ENCODE assay signal across 1 cellular context in the genomic region with DNA sequence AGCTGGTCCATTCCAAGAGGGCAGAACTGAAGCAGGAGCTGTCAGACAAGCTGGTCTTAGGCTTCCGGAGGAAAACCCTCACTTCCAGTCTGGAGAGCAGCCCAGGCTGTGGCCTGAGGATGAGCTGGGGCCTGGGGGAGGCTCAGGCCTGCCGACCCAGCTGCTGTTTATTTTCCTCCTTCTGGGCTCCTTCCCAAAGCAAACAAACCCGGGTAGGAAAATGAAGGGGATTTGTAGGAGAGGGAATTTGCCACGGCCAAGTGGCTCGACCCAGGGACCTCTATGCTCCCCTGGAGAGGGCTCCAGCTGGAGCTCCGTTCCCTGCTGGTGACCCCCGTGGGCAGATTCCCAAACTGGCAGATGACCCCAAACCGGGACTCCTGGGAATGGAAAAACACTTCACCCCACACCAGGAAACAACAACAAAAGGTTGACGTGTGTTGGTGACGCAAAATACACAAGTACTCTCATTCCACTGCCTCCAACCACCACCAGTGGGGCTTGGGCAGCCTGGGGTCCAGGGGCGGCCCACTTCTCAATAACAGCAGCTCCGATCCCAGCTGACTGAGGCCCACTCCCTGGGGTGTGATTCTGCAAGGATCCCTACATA.
TF ChIP-seq lines count a peak whose summit lies in the region.

No MANE protein-coding gene starts in this region.

TF ChIP-seq in HepG2, 621 proteins besides CTCF, POLR2A, EP300 and RAD21 (continued from another document and continues in another):
- TF ChIP-seq, protein P1, sequence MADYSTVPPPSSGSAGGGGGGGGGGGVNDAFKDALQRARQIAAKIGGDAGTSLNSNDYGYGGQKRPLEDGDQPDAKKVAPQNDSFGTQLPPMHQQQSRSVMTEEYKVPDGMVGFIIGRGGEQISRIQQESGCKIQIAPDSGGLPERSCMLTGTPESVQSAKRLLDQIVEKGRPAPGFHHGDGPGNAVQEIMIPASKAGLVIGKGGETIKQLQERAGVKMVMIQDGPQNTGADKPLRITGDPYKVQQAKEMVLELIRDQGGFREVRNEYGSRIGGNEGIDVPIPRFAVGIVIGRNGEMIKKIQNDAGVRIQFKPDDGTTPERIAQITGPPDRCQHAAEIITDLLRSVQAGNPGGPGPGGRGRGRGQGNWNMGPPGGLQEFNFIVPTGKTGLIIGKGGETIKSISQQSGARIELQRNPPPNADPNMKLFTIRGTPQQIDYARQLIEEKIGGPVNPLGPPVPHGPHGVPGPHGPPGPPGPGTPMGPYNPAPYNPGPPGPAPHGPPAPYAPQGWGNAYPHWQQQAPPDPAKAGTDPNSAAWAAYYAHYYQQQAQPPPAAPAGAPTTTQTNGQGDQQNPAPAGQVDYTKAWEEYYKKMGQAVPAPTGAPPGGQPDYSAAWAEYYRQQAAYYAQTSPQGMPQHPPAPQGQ (CRISPR knock-in tag; IDR thresholded peaks at IDR 0.05; ENCODE audit: borderline replicate concordance): no peak
- TF ChIP-seq KLF6 (CRISPR knock-in tag; IDR thresholded peaks at IDR 0.05) (peak; percentile 37; the same call in 1 of the 2 replicates), SIN3B (IDR thresholded peaks at IDR 0.05; ENCODE audit: low read length) (no peak), ZNF547 (CRISPR knock-in tag; IDR thresholded peaks at IDR 0.05) (peak; percentile 74; the same call in 1 of the 2 replicates), HNRNPL (IDR thresholded peaks at IDR 0.05; ENCODE audit: low read depth, low read length) (no peak), KMT2A (CRISPR knock-in tag; IDR thresholded peaks at IDR 0.05) (0 out of 2 replicates have a peak, but pooled peaks have one; percentile 64), NKX3-1 (CRISPR knock-in tag; IDR thresholded peaks at IDR 0.05) (peak; percentile 27; the same call in 1 of the 2 replicates), U2AF1 (optimal IDR thresholded peaks at IDR 0.05; ENCODE audit: low read depth, low read length) (no peak), RCOR2 (CRISPR knock-in tag; IDR thresholded peaks at IDR 0.05) (peak; percentile 69; the same call in 1 of the 2 replicates), SRSF1 (optimal IDR thresholded peaks at IDR 0.05; ENCODE audit: low read depth, low read length) (peak; percentile 66), RARA (CRISPR knock-in tag; IDR thresholded peaks at IDR 0.05) (peak; percentile 58), HNRNPH1 (optimal IDR thresholded peaks at IDR 0.05; ENCODE audit: low read depth, low read length) (no peak), HMG20A (CRISPR knock-in tag; IDR thresholded peaks at IDR 0.05; ENCODE audit: borderline replicate concordance) (peak; percentile 80), RBFOX2 (IDR thresholded peaks at IDR 0.05; ENCODE audit: low read depth, low read length) (no peak), MED8 (CRISPR knock-in tag; IDR thresholded peaks at IDR 0.05; ENCODE audit: insufficient replicate concordance) (peak; percentile 63), GABPB1 (CRISPR knock-in tag; IDR thresholded peaks at IDR 0.05) (0 out of 2 replicates have a peak, but pooled peaks have one; percentile 43), DDIT3 (CRISPR knock-in tag; IDR thresholded peaks at IDR 0.05) (no peak), MLXIP (CRISPR knock-in tag; IDR thresholded peaks at IDR 0.05; ENCODE audit: borderline replicate concordance) (no peak; the same call in none of the 2 replicates), HOXD1 (CRISPR knock-in tag; IDR thresholded peaks at IDR 0.05) (0 out of 2 replicates have a peak, but pooled peaks have one; percentile 39), LCORL (IDR thresholded peaks at IDR 0.05) (no peak), LCORL (CRISPR knock-in tag; IDR thresholded peaks at IDR 0.05) (peak; percentile 85; the same call in 1 of the 2 replicates), PPARG (CRISPR knock-in tag; conservative IDR thresholded peaks at IDR 0.05) (0 out of 2 replicates have a peak, but pooled peaks have one; percentile 35), ZFP41 (CRISPR knock-in tag; IDR thresholded peaks at IDR 0.05; ENCODE audit: borderline replicate concordance) (0 out of 2 replicates have a peak, but pooled peaks have one; percentile 28), SP2 (CRISPR knock-in tag; IDR thresholded peaks at IDR 0.05) (no peak), KAT2B (IDR thresholded peaks at IDR 0.05; ENCODE audit: borderline replicate concordance, low read depth, low read length) (no peak), ZNF614 (CRISPR knock-in tag; IDR thresholded peaks at IDR 0.05; ENCODE audit: borderline replicate concordance) (peak; percentile 79; the same call in 1 of the 2 replicates), KLF12 (CRISPR knock-in tag; IDR thresholded peaks at IDR 0.05; ENCODE audit: borderline replicate concordance) (peak; percentile 53; the same call in 1 of the 2 replicates), ZNF777 (CRISPR knock-in tag; IDR thresholded peaks at IDR 0.05) (peak; percentile 49; the same call in 1 of the 2 replicates), E2F5 (CRISPR knock-in tag; conservative IDR thresholded peaks at IDR 0.05) (no peak), ZNF549 (CRISPR knock-in tag; IDR thresholded peaks at IDR 0.05) (no peak)
- TF ChIP-seq, protein P2, sequence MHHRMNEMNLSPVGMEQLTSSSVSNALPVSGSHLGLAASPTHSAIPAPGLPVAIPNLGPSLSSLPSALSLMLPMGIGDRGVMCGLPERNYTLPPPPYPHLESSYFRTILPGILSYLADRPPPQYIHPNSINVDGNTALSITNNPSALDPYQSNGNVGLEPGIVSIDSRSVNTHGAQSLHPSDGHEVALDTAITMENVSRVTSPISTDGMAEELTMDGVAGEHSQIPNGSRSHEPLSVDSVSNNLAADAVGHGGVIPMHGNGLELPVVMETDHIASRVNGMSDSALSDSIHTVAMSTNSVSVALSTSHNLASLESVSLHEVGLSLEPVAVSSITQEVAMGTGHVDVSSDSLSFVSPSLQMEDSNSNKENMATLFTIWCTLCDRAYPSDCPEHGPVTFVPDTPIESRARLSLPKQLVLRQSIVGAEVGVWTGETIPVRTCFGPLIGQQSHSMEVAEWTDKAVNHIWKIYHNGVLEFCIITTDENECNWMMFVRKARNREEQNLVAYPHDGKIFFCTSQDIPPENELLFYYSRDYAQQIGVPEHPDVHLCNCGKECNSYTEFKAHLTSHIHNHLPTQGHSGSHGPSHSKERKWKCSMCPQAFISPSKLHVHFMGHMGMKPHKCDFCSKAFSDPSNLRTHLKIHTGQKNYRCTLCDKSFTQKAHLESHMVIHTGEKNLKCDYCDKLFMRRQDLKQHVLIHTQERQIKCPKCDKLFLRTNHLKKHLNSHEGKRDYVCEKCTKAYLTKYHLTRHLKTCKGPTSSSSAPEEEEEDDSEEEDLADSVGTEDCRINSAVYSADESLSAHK (CRISPR knock-in tag; IDR thresholded peaks at IDR 0.05; ENCODE audit: borderline replicate concordance): no peak
- TF ChIP-seq, protein P3, sequence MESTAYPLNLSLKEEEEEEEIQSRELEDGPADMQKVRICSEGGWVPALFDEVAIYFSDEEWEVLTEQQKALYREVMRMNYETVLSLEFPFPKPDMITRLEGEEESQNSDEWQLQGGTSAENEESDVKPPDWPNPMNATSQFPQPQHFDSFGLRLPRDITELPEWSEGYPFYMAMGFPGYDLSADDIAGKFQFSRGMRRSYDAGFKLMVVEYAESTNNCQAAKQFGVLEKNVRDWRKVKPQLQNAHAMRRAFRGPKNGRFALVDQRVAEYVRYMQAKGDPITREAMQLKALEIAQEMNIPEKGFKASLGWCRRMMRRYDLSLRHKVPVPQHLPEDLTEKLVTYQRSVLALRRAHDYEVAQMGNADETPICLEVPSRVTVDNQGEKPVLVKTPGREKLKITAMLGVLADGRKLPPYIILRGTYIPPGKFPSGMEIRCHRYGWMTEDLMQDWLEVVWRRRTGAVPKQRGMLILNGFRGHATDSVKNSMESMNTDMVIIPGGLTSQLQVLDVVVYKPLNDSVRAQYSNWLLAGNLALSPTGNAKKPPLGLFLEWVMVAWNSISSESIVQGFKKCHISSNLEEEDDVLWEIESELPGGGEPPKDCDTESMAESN (CRISPR knock-in tag; conservative IDR thresholded peaks at IDR 0.05): 0 out of 2 replicates have a peak, but pooled peaks have one; percentile 30
- TF ChIP-seq, protein P4, sequence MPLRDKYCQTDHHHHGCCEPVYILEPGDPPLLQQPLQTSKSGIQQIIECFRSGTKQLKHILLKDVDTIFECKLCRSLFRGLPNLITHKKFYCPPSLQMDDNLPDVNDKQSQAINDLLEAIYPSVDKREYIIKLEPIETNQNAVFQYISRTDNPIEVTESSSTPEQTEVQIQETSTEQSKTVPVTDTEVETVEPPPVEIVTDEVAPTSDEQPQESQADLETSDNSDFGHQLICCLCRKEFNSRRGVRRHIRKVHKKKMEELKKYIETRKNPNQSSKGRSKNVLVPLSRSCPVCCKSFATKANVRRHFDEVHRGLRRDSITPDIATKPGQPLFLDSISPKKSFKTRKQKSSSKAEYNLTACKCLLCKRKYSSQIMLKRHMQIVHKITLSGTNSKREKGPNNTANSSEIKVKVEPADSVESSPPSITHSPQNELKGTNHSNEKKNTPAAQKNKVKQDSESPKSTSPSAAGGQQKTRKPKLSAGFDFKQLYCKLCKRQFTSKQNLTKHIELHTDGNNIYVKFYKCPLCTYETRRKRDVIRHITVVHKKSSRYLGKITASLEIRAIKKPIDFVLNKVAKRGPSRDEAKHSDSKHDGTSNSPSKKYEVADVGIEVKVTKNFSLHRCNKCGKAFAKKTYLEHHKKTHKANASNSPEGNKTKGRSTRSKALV (CRISPR knock-in tag; IDR thresholded peaks at IDR 0.05): peak; percentile 71
- TF ChIP-seq, protein P5, sequence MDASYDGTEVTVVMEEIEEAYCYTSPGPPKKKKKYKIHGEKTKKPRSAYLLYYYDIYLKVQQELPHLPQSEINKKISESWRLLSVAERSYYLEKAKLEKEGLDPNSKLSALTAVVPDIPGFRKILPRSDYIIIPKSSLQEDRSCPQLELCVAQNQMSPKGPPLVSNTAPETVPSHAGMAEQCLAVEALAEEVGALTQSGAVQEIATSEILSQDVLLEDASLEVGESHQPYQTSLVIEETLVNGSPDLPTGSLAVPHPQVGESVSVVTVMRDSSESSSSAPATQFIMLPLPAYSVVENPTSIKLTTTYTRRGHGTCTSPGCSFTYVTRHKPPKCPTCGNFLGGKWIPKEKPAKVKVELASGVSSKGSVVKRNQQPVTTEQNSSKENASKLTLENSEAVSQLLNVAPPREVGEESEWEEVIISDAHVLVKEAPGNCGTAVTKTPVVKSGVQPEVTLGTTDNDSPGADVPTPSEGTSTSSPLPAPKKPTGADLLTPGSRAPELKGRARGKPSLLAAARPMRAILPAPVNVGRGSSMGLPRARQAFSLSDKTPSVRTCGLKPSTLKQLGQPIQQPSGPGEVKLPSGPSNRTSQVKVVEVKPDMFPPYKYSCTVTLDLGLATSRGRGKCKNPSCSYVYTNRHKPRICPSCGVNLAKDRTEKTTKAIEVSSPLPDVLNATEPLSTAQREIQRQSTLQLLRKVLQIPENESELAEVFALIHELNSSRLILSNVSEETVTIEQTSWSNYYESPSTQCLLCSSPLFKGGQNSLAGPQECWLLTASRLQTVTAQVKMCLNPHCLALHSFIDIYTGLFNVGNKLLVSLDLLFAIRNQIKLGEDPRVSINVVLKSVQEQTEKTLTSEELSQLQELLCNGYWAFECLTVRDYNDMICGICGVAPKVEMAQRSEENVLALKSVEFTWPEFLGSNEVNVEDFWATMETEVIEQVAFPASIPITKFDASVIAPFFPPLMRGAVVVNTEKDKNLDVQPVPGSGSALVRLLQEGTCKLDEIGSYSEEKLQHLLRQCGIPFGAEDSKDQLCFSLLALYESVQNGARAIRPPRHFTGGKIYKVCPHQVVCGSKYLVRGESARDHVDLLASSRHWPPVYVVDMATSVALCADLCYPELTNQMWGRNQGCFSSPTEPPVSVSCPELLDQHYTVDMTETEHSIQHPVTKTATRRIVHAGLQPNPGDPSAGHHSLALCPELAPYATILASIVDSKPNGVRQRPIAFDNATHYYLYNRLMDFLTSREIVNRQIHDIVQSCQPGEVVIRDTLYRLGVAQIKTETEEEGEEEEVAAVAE (CRISPR knock-in tag; IDR thresholded peaks at IDR 0.05; ENCODE audit: borderline replicate concordance): peak; percentile 17; the same call in 1 of the 2 replicates
- TF ChIP-seq, protein P6, sequence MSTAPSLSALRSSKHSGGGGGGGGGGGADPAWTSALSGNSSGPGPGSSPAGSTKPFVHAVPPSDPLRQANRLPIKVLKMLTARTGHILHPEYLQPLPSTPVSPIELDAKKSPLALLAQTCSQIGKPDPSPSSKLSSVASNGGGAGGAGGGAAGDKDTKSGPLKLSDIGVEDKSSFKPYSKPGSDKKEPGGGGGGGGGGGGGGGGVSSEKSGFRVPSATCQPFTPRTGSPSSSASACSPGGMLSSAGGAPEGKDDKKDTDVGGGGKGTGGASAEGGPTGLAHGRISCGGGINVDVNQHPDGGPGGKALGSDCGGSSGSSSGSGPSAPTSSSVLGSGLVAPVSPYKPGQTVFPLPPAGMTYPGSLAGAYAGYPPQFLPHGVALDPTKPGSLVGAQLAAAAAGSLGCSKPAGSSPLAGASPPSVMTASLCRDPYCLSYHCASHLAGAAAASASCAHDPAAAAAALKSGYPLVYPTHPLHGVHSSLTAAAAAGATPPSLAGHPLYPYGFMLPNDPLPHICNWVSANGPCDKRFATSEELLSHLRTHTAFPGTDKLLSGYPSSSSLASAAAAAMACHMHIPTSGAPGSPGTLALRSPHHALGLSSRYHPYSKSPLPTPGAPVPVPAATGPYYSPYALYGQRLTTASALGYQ (CRISPR knock-in tag; IDR thresholded peaks at IDR 0.05): 0 out of 2 replicates have a peak, but pooled peaks have one; percentile 30
